Comparison of ENCODE assay signal across 1 cellular context in genomic region chr2:84958135-84959044, GRCh38.
TF ChIP-seq lines count a peak whose summit lies in the region.

No MANE protein-coding gene starts in this region.

TF ChIP-seq in HEK293, 187 proteins besides CTCF, POLR2A, EP300 and RAD21 (continued from another document and continues in another):
- TF ChIP-seq ZNF362 (tag by site-specific recombination; IDR thresholded peaks at IDR 0.05), result no peak
- no peak for TF ChIP-seq ZNF266 (tag by site-specific recombination; IDR thresholded peaks at IDR 0.05; ENCODE audit: low read depth)
- peak; percentile 95 for TF ChIP-seq PRDM6 (tag by site-specific recombination; IDR thresholded peaks at IDR 0.05)
- no peak for TF ChIP-seq MYNN (tag by site-specific recombination; IDR thresholded peaks at IDR 0.05; ENCODE audit: borderline replicate concordance)
- TF ChIP-seq GLIS1 (tag by site-specific recombination; IDR thresholded peaks at IDR 0.05), result no peak; the same call in 1 of the 2 replicates
- peak; percentile 94 for TF ChIP-seq BCL6B (tag by site-specific recombination; IDR thresholded peaks at IDR 0.05)
- TF ChIP-seq ZNF280D (tag by site-specific recombination; IDR thresholded peaks at IDR 0.05), result no peak
- peak; percentile 73 for TF ChIP-seq INSM2 (tag by site-specific recombination; IDR thresholded peaks at IDR 0.05)
- TF ChIP-seq KLF9 (tag by site-specific recombination; IDR thresholded peaks at IDR 0.05; ENCODE audit: low read depth), result no peak
- no peak; the same call in 1 of the 2 replicates for TF ChIP-seq PRDM4 (tag by site-specific recombination; IDR thresholded peaks at IDR 0.05)
- no peak for TF ChIP-seq ATF2 (tag by site-specific recombination; IDR thresholded peaks at IDR 0.05; ENCODE audit: low read depth)
- TF ChIP-seq ZBTB11 (tag by site-specific recombination; conservative IDR thresholded peaks at IDR 0.05; ENCODE audit: low read depth), result no peak
- no peak for TF ChIP-seq ZNF76 (tag by site-specific recombination; IDR thresholded peaks at IDR 0.05; ENCODE audit: borderline replicate concordance, low read depth)
- TF ChIP-seq ZBTB26 (tag by site-specific recombination; optimal IDR thresholded peaks at IDR 0.05), result no peak
- no peak for TF ChIP-seq ZNF701 (tag by site-specific recombination; IDR thresholded peaks at IDR 0.05)
- TF ChIP-seq ZFP69B (tag by site-specific recombination; IDR thresholded peaks at IDR 0.05), result no peak
- TF ChIP-seq HIC1 (tag by site-specific recombination; IDR thresholded peaks at IDR 0.05), result peak; percentile 64; the same call in 1 of the 2 replicates
- TF ChIP-seq ZNF544 (tag by site-specific recombination; IDR thresholded peaks at IDR 0.05), result no peak
- 0 out of 2 replicates have a peak, but pooled peaks have one; percentile 39 for TF ChIP-seq ZNF660 (tag by site-specific recombination; IDR thresholded peaks at IDR 0.05)
- TF ChIP-seq ZNF629 (tag by site-specific recombination; IDR thresholded peaks at IDR 0.05), result peak; percentile 91
- no peak for TF ChIP-seq REST (tag by site-specific recombination; IDR thresholded peaks at IDR 0.05)
